8 cellular contexts compared by ENCODE assay signal in genomic region chr10:62244785-62245595, GRCh38. TPM values are rescaled to one million over a fixed set of nuclear protein-coding genes. Genes with fewer than 3 reads are reported as not detected.
DNase-seq lines count a peak whose midpoint lies in the region; ATAC-seq, FAIRE-seq and TF ChIP-seq lines count a peak whose summit lies in the region.

No MANE protein-coding gene starts in this region.

- DNase-seq in NCI-H510A treated with DMSO at 0.1 percent for 48 hours (lab: John Stamatoyannopoulos, UW) (peak; percentile 47), NCI-H510A (lab: John Stamatoyannopoulos, UW) (no peak), SK-N-DZ (ENCODE audit: low spot score) (peak; percentile 59), brain microvascular endothelial cell (peak; percentile 77)
- peak in 1 of 2 donors; percentile 18 for DNase-seq in stimulated activated effector memory CD8-positive, alpha-beta T cell treated with anti-CD3 and anti-CD28 coated beads, Interleukin-12 subunit alpha, Interleukin-12 subunit beta, amount 100 ng/mL, for 72 hours (ENCODE audit: low spot score in 2 of 2)

- TF ChIP-seq CTCF in brain microvascular endothelial cell (IDR thresholded peaks at IDR 0.05; ENCODE audit: low read depth, low read length, missing control alignments) = peak; percentile 81

- ATAC-seq in GM21515 (IDR thresholded peaks at IDR 0.05; ENCODE audit: unreplicated experiment) = peak; percentile 62
- peak; percentile 84 for ATAC-seq in stimulated activated effector memory CD8-positive, alpha-beta T cell treated with anti-CD3 and anti-CD28 coated beads, Interleukin-12 subunit alpha, Interleukin-12 subunit beta, amount 100 ng/mL, for 72 hours

- peak overlapping the region; percentile 83 for H3K27ac ChIP-seq in KOPT-K1 (ENCODE audit: low read depth, low read length, poor library complexity, severe bottlenecking)
- H3K27ac ChIP-seq in brain microvascular endothelial cell = peak overlapping the region; percentile 4

- FAIRE-seq in islet of Langerhans (lab: Jason Lieb, UNC) = peak; percentile 94

- no peaks in the 10 kb centered on the region for H3K9me3 ChIP-seq in KOPT-K1 (ENCODE audit: insufficient read depth, low read length, poor library complexity, severe bottlenecking)

- H3K27me3 ChIP-seq in brain microvascular endothelial cell (replicated peaks) = no peaks in the 10 kb centered on the region

- H3K36me3 ChIP-seq in KOPT-K1 (ENCODE audit: insufficient read depth, low read length) (no peaks in the 10 kb centered on the region), brain microvascular endothelial cell (replicated peaks) (no peaks in the 10 kb centered on the region)

- in situ Hi-C loops in brain microvascular endothelial cell (cut with HindIII; ENCODE audit: low pct_ligation_motif_present, low sequenced_read_pairs) = loop anchor here (25.0 kb wide), 1 partner anchor 158 kb away; no protein-coding TSS in a partner anchor

- peaks cover 8% of the 10 kb centered on the region for H3K4me1 Mint-ChIP-seq in stimulated activated effector memory CD8-positive, alpha-beta T cell treated with anti-CD3 and anti-CD28 coated beads, Interleukin-12 subunit alpha, Interleukin-12 subunit beta, amount 100 ng/mL, for 72 hours

- H3K27ac Mint-ChIP-seq in stimulated activated effector memory CD8-positive, alpha-beta T cell treated with anti-CD3 and anti-CD28 coated beads, Interleukin-12 subunit alpha, Interleukin-12 subunit beta, amount 100 ng/mL, for 72 hours = no peak overlapping the region

- H3K4me3 ChIP-seq in brain microvascular endothelial cell (ENCODE audit: low read depth, low read length) = no peak overlapping the region

- no peak overlapping the region for H3K4me3 Mint-ChIP-seq in stimulated activated effector memory CD8-positive, alpha-beta T cell treated with anti-CD3 and anti-CD28 coated beads, Interleukin-12 subunit alpha, Interleukin-12 subunit beta, amount 100 ng/mL, for 72 hours

- H3K9me3 Mint-ChIP-seq in stimulated activated effector memory CD8-positive, alpha-beta T cell treated with anti-CD3 and anti-CD28 coated beads, Interleukin-12 subunit alpha, Interleukin-12 subunit beta, amount 100 ng/mL, for 72 hours = no peaks in the 10 kb centered on the region

- no peaks in the 10 kb centered on the region for H3K36me3 Mint-ChIP-seq in stimulated activated effector memory CD8-positive, alpha-beta T cell treated with anti-CD3 and anti-CD28 coated beads, Interleukin-12 subunit alpha, Interleukin-12 subunit beta, amount 100 ng/mL, for 72 hours

RNA-seq across cellular contexts. Expression of gene RTKN2, which starts 23.7 kb away (rescaled TPM):
- 15.6 and 15.7 TPM in 2 replicates for polyA plus RNA-seq in SK-N-DZ (2014; cell fraction: cytosol; rRNA removed)
- polyA plus RNA-seq in SK-N-DZ (2014; cell fraction: nucleus; rRNA removed) = 19.1 and 21.5 TPM in 2 replicates
